1 cellular context compared by ENCODE assay signal in genomic region chr7:133050200-133050995, GRCh38.
TF ChIP-seq lines count a peak whose summit lies in the region.

No MANE protein-coding gene starts in this region.

TF ChIP-seq in HEK293, 187 proteins besides CTCF, POLR2A, EP300 and RAD21:
- TF ChIP-seq ZNF362 (tag by site-specific recombination; IDR thresholded peaks at IDR 0.05) (peak; percentile 91), ZNF223 (tag by site-specific recombination; IDR thresholded peaks at IDR 0.05) (no peak), SETDB1 (IDR thresholded peaks at IDR 0.05; ENCODE audit: insufficient read length, low read length) (no peak)
- TF ChIP-seq, protein P1, sequence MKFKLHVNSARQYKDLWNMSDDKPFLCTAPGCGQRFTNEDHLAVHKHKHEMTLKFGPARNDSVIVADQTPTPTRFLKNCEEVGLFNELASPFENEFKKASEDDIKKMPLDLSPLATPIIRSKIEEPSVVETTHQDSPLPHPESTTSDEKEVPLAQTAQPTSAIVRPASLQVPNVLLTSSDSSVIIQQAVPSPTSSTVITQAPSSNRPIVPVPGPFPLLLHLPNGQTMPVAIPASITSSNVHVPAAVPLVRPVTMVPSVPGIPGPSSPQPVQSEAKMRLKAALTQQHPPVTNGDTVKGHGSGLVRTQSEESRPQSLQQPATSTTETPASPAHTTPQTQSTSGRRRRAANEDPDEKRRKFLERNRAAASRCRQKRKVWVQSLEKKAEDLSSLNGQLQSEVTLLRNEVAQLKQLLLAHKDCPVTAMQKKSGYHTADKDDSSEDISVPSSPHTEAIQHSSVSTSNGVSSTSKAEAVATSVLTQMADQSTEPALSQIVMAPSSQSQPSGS (tag by site-specific recombination; IDR thresholded peaks at IDR 0.05; ENCODE audit: low read depth): no peak
